Comparison of ENCODE assay signal across 1 cellular context in genomic region chr9:136566899-136567298, GRCh38.
TF ChIP-seq lines count a peak whose summit lies in the region.

No MANE protein-coding gene starts in this region.

TF ChIP-seq in SK-N-SH, 30 proteins besides CTCF, POLR2A, EP300 and RAD21 (continued from another document):
- TF ChIP-seq NRF1 (IDR thresholded peaks at IDR 0.05; ENCODE audit: low read depth, low read length) (no peak), ELF1 (IDR thresholded peaks at IDR 0.05) (no peak), SIN3A (IDR thresholded peaks at IDR 0.05; ENCODE audit: borderline replicate concordance, low read depth, low read length) (no peak), EZH2phosphoT487 (IDR thresholded peaks at IDR 0.05; ENCODE audit: borderline replicate concordance, low read depth) (no peak)
